Comparison of ENCODE assay signal across 22 cellular contexts in the genomic region with DNA sequence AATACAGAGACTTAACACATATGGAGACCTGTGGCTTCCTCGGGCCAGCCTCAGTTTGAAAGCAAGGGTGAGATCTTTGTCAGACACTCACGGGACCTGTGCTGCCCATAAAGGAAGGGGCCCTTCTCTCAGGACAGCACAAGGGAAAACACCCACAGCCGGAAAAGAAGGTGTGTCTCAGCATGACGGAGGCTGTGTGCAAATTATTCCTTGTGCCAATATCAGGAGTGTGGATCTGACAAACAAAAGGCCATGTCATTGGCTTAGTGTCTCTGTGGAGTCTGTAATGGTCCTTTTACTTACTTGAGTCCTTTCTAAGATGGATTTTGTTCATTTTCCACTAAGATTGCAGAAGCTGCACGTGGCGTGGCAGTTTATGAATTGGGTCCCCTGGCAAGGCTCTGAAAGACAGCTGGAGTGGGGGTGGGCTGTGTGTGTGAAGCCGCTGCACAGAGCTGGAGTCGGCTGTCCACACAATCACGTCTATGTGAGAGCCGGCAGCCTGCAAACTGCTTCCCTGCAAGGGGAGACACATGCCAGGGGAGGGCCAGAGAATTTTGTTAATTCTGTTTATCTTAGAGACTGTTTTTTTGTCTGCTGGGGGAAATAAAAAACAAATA. TPM values are rescaled to one million over a fixed set of nuclear protein-coding genes. Genes with fewer than 3 reads are reported as not detected.
DNase-seq lines count a peak whose midpoint lies in the region; ATAC-seq and TF ChIP-seq lines count a peak whose summit lies in the region.
"Had no signal": no experiment of that assay in that cellular context is flagged by ENCODE, and none has a peak within 500 bp of the region (broad histone marks: within the 10 kb centered on the region; RNA-seq: fewer than 3 reads in every experiment).

No MANE protein-coding gene starts in this region.

- no peak overlapping the region for H3K4me3 ChIP-seq in SK-N-SH (ENCODE audit: low read depth in 2 of 2, low read length in 1 of 2)
- no peak overlapping the region for H3K4me3 ChIP-seq in effector memory CD4-positive, alpha-beta T cell (ENCODE audit: insufficient read depth, low read depth, low read length, poor library complexity, severe bottlenecking)
- H3K4me3 ChIP-seq in upper lobe of right lung: no peak overlapping the region
- H3K4me3 ChIP-seq: heart right ventricle, lung, skin epidermis, upper lobe of left lung had no signal

- ATAC-seq in SK-N-SH treated with all-trans-retinoic acid at 6 μM for 48 hours (no peak; the same call in 2 of the 3 replicates), upper lobe of right lung (no peak)
- ATAC-seq: activated CD4-positive, alpha-beta T cell treated with anti-CD3 and anti-CD28 coated beads for 36 hours; activated naive CD4-positive, alpha-beta T cell treated with anti-CD3 and anti-CD28 coated beads, Interleukin-2, amount 50 U/mL, for 72 hours; HCT116; heart right ventricle had no signal

- H3K9me3 ChIP-seq in SK-N-SH (no peaks in the 10 kb centered on the region), upper lobe of right lung (no peaks in the 10 kb centered on the region)
- no peaks in the 10 kb centered on the region for H3K9me3 ChIP-seq in effector memory CD4-positive, alpha-beta T cell (ENCODE audit: control insufficient read depth, low read length)
- H3K9me3 ChIP-seq: upper lobe of left lung had no signal

- H3K27me3 ChIP-seq in SK-N-SH (ENCODE audit: insufficient read depth) (0 out of 2 replicates have a peak, but pooled peaks cover 8% of the 10 kb centered on the region), upper lobe of right lung (no peaks in the 10 kb centered on the region)
- H3K27me3 ChIP-seq in effector memory CD4-positive, alpha-beta T cell (replicated peaks; ENCODE audit: control insufficient read depth, insufficient read depth, low read length, poor library complexity, severe bottlenecking): peaks cover 3% of the 10 kb centered on the region
- H3K27me3 ChIP-seq: upper lobe of left lung had no signal

- peaks cover 0 to 11% of the 10 kb centered on the region in 2 experiments; a peak in 1 of 4 replicates for H3K4me1 ChIP-seq in SK-N-SH (ENCODE audit: control insufficient read depth in 1 of 2, insufficient read depth in 2 of 2, low read depth in 1 of 2, low read length in 1 of 2)
- no peaks in the 10 kb centered on the region for H3K4me1 ChIP-seq in effector memory CD4-positive, alpha-beta T cell (ENCODE audit: control insufficient read depth, insufficient read depth, low read length, poor library complexity, severe bottlenecking)
- H3K4me1 ChIP-seq in upper lobe of right lung: no peaks in the 10 kb centered on the region
- H3K4me1 ChIP-seq: heart right ventricle, upper lobe of left lung had no signal

- H3K27ac ChIP-seq in SK-N-SH (ENCODE audit: low read depth in 2 of 2, low read length in 1 of 2) (peak overlapping the region in 1 of 2 experiments; percentile 47; a peak in 1 of 4 replicates), upper lobe of right lung (no peak overlapping the region)
- H3K27ac ChIP-seq in effector memory CD4-positive, alpha-beta T cell (ENCODE audit: insufficient read depth, low read length, poor library complexity, severe bottlenecking): no peak overlapping the region
- H3K27ac ChIP-seq: heart right ventricle, skin epidermis, upper lobe of left lung had no signal

- peak; percentile 64 for DNase-seq in SK-N-SH
- DNase-seq in islet precursor cell: peak; percentile 56
- peak; percentile 13 for DNase-seq in occipital lobe (lab: John Stamatoyannopoulos, UW)
- no peak for DNase-seq in NCI-H2171 (lab: John Stamatoyannopoulos, UW)
- no peak for DNase-seq in effector memory CD4-positive, alpha-beta T cell
- DNase-seq in upper lobe of right lung: no peak
- DNase-seq in DMS53 (lab: John Stamatoyannopoulos, UW): no peak
- DNase-seq: activated CD4-positive, alpha-beta T cell treated with anti-CD3 and anti-CD28 coated beads for 36 hours; heart right ventricle; Kasumi-1; NCI-H1092 treated with DMSO at 0.1 percent for 48 hours; NCI-H2107; stimulated activated CD4-positive, alpha-beta T cell treated with anti-CD3 and anti-CD28 coated beads, Interleukin-2, amount 100 ng/mL, for 48 hours; upper lobe of left lung had no signal

- no peak overlapping the region for H2AFZ ChIP-seq in SK-N-SH (ENCODE audit: low read depth)

- CTCF ChIA-PET in SK-N-SH (lab: Yijun Ruan, JAX): interaction anchor here (0.6 to 0.9 kb wide), 2 partner anchors 36 to 52 kb away, joined by 3 to 4 read pairs; no protein-coding TSS in a partner anchor

- H3K9ac ChIP-seq in SK-N-SH: no peak overlapping the region

- H3K4me2 ChIP-seq in SK-N-SH: no peak overlapping the region

- H3F3A ChIP-seq in SK-N-SH (replicated peaks; ENCODE audit: insufficient read depth): no peaks in the 10 kb centered on the region

- no peak for TF ChIP-seq EP300 in SK-N-SH (IDR thresholded peaks at IDR 0.05; ENCODE audit: borderline replicate concordance in 1 of 2, low read depth in 1 of 2, low read length in 1 of 2)

- POLR2A ChIA-PET in SK-N-SH (lab: Yijun Ruan, JAX): no interaction called here

- H3K36me3 ChIP-seq in SK-N-SH (replicated peaks in 1 of 2; ENCODE audit: control insufficient read depth in 1 of 2, insufficient read depth in 2 of 2, low read length in 1 of 2) (no peaks in the 10 kb centered on the region), upper lobe of right lung (no peaks in the 10 kb centered on the region)
- no peaks in the 10 kb centered on the region for H3K36me3 ChIP-seq in effector memory CD4-positive, alpha-beta T cell (ENCODE audit: control insufficient read depth, insufficient read depth, low read length)
- H3K36me3 ChIP-seq: heart right ventricle, upper lobe of left lung had no signal

- intact Hi-C loops in upper lobe of right lung (cut with DNase I): no loop called here

- no peaks in the 10 kb centered on the region for H3K9me2 ChIP-seq in SK-N-SH

- WGBS in SK-N-SH (ENCODE audit: low lambda C conversion rate): 22% methylated on average over 9 of the region's 10 CpGs

- TF ChIP-seq CTCF in SK-N-SH (IDR thresholded peaks at IDR 0.05): no peak
- no peak for TF ChIP-seq CTCF in upper lobe of right lung (IDR thresholded peaks at IDR 0.05)

- no peaks in the 10 kb centered on the region for H3K79me2 ChIP-seq in SK-N-SH (ENCODE audit: insufficient read depth)

- no peak for TF ChIP-seq RAD21 in SK-N-SH (IDR thresholded peaks at IDR 0.05; ENCODE audit: low read length)

- no peaks in the 10 kb centered on the region for H4K20me1 ChIP-seq in SK-N-SH (ENCODE audit: insufficient read depth)

TF ChIP-seq in SK-N-SH, 30 proteins besides CTCF, POLR2A, EP300 and RAD21 (continues in another document):
- TF ChIP-seq TAF1 (IDR thresholded peaks at IDR 0.05; ENCODE audit: borderline replicate concordance, low read depth, low read length): no peak
- TF ChIP-seq, protein P1, sequence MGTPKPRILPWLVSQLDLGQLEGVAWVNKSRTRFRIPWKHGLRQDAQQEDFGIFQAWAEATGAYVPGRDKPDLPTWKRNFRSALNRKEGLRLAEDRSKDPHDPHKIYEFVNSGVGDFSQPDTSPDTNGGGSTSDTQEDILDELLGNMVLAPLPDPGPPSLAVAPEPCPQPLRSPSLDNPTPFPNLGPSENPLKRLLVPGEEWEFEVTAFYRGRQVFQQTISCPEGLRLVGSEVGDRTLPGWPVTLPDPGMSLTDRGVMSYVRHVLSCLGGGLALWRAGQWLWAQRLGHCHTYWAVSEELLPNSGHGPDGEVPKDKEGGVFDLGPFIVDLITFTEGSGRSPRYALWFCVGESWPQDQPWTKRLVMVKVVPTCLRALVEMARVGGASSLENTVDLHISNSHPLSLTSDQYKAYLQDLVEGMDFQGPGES (IDR thresholded peaks at IDR 0.05; ENCODE audit: low read depth, low read length): no peak
- TF ChIP-seq MXI1 (IDR thresholded peaks at IDR 0.05; ENCODE audit: low read depth, low read length): peak; percentile 30; the same call in 1 of the 2 replicates
- TF ChIP-seq NRF1 (IDR thresholded peaks at IDR 0.05; ENCODE audit: low read depth, low read length): no peak
- TF ChIP-seq NFIC (IDR thresholded peaks at IDR 0.05; ENCODE audit: borderline replicate concordance): no peak

TF ChIP-seq in SK-N-SH treated with all-trans-retinoic acid at 6 μM for 48 hours, 23 proteins besides CTCF, POLR2A, EP300 and RAD21 (continues in another document):
- no peak for TF ChIP-seq CSRNP3 (CRISPR knock-in tag; IDR thresholded peaks at IDR 0.05)
- no peak for TF ChIP-seq ARNTL (CRISPR knock-in tag; IDR thresholded peaks at IDR 0.05; ENCODE audit: borderline replicate concordance, low read depth)
- TF ChIP-seq OSR1 (CRISPR knock-in tag; IDR thresholded peaks at IDR 0.05): no peak
- TF ChIP-seq ZNF8 (CRISPR knock-in tag; IDR thresholded peaks at IDR 0.05): no peak
- no peak for TF ChIP-seq ZNF70 (CRISPR knock-in tag; IDR thresholded peaks at IDR 0.05)
- no peak for TF ChIP-seq SNAI2 (CRISPR knock-in tag; IDR thresholded peaks at IDR 0.05)
- TF ChIP-seq ESRRG (CRISPR knock-in tag; IDR thresholded peaks at IDR 0.05): no peak
- TF ChIP-seq ISL1 (CRISPR knock-in tag; IDR thresholded peaks at IDR 0.05): no peak
- TF ChIP-seq ZNF565 (CRISPR knock-in tag; conservative IDR thresholded peaks at IDR 0.05; ENCODE audit: low read depth): no peak
- no peak for TF ChIP-seq GLIS3 (CRISPR knock-in tag; IDR thresholded peaks at IDR 0.05)

RNA-seq across cellular contexts. Expression of gene ENPP6, which starts 1.9 kb away (rescaled TPM):
- not detected in 2 replicates for polyA plus RNA-seq in SK-N-SH (2012; rRNA removed)
- polyA plus RNA-seq in SK-N-SH (2012; cell fraction: cytosol; rRNA removed): 0.01 and 0.04 TPM in 2 replicates
- 0.12 TPM in 1 of 2 replicates, not detected in the other for polyA plus RNA-seq in SK-N-SH (2012; cell fraction: nucleus; rRNA removed)
- 0.94 TPM for total RNA-seq in occipital lobe
- total RNA-seq in upper lobe of right lung: 0.12 TPM
- total RNA-seq: A172, B cell, myocyte had no signal

Comparison
In these comparisons a context has a peak if more than half of its experiments do, and no peak if none do; other contexts are left out.
1. DNase-seq: peak in SK-N-SH (single experiment), islet precursor cell (single experiment) and occipital lobe (single experiment); none in NCI-H2171 (single experiment), effector memory CD4-positive, alpha-beta T cell (0 of 3), upper lobe of right lung (single experiment) and DMS53 (single experiment).